10 cellular contexts compared by ENCODE assay signal in genomic region chr3:150830094-150830681, GRCh38.
DNase-seq lines count a peak whose midpoint lies in the region; ATAC-seq and TF ChIP-seq lines count a peak whose summit lies in the region.
"Had no signal": no experiment of that assay in that cellular context is flagged by ENCODE, and none has a peak within 500 bp of the region (broad histone marks: within the 10 kb centered on the region; RNA-seq: fewer than 3 reads in every experiment).

No MANE protein-coding gene starts in this region.

- peaks cover 23% of the 10 kb centered on the region for H3K4me1 Mint-ChIP-seq in endodermal cell

- peaks cover 8% of the 10 kb centered on the region for H3K27me3 Mint-ChIP-seq in endodermal cell (ENCODE audit: insufficient read depth)

- no peaks in the 10 kb centered on the region for H3K36me3 ChIP-seq in endodermal cell (ENCODE audit: control insufficient read depth, insufficient read depth, low read length)
- H3K36me3 ChIP-seq: upper lobe of right lung had no signal

- WGBS in endodermal cell (ENCODE audit: insufficient coverage in 1 of 2, insufficient read length in 1 of 2), 2 experiments: 80 to 88% methylated on average over 4 to 6 of the region's 6 CpGs

- H3K9me3 ChIP-seq in endodermal cell (ENCODE audit: control insufficient read depth, low read length): peaks cover 1% of the 10 kb centered on the region
- H3K9me3 ChIP-seq: upper lobe of right lung had no signal

- ATAC-seq in GM18867 (IDR thresholded peaks at IDR 0.05; ENCODE audit: unreplicated experiment): peak; percentile 85
- no peak for ATAC-seq in HG03025 (IDR thresholded peaks at IDR 0.05; ENCODE audit: low FRiP score, unreplicated experiment)
- ATAC-seq: upper lobe of right lung had no signal

- no peaks in the 10 kb centered on the region for H3K27me3 ChIP-seq in endodermal cell (ENCODE audit: control insufficient read depth, insufficient read depth, low read length, poor library complexity, severe bottlenecking)
- H3K27me3 ChIP-seq: upper lobe of right lung had no signal

- H3K4me3 ChIP-seq in AG10803 (ENCODE audit: low read length): no peak overlapping the region
- H3K4me3 ChIP-seq in LNCaP clone FGC (ENCODE audit: low read depth, low read length): no peak overlapping the region
- H3K4me3 ChIP-seq in endodermal cell (ENCODE audit: low read length): no peak overlapping the region
- H3K4me3 ChIP-seq: upper lobe of right lung had no signal

- no peak overlapping the region for H3K9ac ChIP-seq in endodermal cell (ENCODE audit: extremely low read depth, low read length, poor library complexity, severe bottlenecking)

- no peak for DNase-seq in AG10803 (ENCODE audit: low read depth)
- DNase-seq in LNCaP clone FGC (ENCODE audit: low read depth): no peak
- peak; percentile 78 for DNase-seq in endodermal cell
- DNase-seq in COLO829 (ENCODE audit: low spot score): no peak
- no peak for DNase-seq in nucleus accumbens (lab: John Stamatoyannopoulos, UW)
- DNase-seq in NCI-H1694 treated with DMSO at 0.1 percent for 48 hours (lab: John Stamatoyannopoulos, UW): no peak
- DNase-seq: NCI-H446, upper lobe of right lung had no signal

- H3K27ac ChIP-seq in endodermal cell (ENCODE audit: low read depth, low read length): no peak overlapping the region
- H3K27ac ChIP-seq: upper lobe of right lung had no signal

- H3K9me3 Mint-ChIP-seq in endodermal cell: peaks cover 2% of the 10 kb centered on the region

- peaks cover 5% of the 10 kb centered on the region for H3K4me1 ChIP-seq in endodermal cell (ENCODE audit: control insufficient read depth, insufficient read depth, low read length)
- H3K4me1 ChIP-seq: upper lobe of right lung had no signal

- no peaks in the 10 kb centered on the region for H3K36me3 Mint-ChIP-seq in endodermal cell (ENCODE audit: low read depth)

- TF ChIP-seq CTCF in AG10803 (conservative IDR thresholded peaks at IDR 0.05; ENCODE audit: low read length) (peak; percentile 16; the same call in 1 of the 2 replicates), LNCaP clone FGC (IDR thresholded peaks at IDR 0.05; ENCODE audit: control insufficient read depth, extremely low read depth, insufficient read depth) (0 out of 2 replicates have a peak, but pooled peaks have one; percentile 12), endodermal cell (conservative IDR thresholded peaks at IDR 0.05) (peak; percentile 79)

- no peak overlapping the region for H3K27ac Mint-ChIP-seq in endodermal cell

- no peak overlapping the region for H3K4me3 Mint-ChIP-seq in endodermal cell

Comparison
In these comparisons a context has a peak if more than half of its experiments do, and no peak if none do; other contexts are left out.
1. CTCF ChIP-seq: peak in every context shown above with its lines; median percentile 79 in endodermal cell; 16 in AG10803; 12 in LNCaP clone FGC.